Comparison of ENCODE assay signal across 1 cellular context in the genomic region with DNA sequence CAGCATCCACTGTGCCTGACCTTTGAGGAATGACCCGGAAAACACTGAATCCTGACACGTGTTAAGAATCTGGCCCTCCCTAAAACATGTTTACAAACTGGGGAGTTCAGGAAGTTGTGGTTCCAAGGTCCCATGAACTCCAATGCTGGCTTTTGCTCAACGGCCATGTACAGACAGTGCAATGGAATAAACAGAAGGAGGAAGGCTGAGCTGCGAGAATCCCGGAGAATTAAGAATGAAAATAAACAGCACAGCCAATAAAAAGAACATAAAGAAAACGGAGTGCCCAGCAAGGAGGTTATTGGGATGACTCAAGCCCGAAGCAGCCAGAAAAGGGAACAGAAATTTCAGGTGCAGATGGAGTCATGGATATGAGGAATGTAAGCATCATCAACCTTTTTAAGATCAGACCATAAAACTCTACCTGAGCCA.
TF ChIP-seq lines count a peak whose summit lies in the region.

No MANE protein-coding gene starts in this region.

TF ChIP-seq in HEK293, 187 proteins besides CTCF, POLR2A, EP300 and RAD21 (continued from another document):
- TF ChIP-seq, protein P1, sequence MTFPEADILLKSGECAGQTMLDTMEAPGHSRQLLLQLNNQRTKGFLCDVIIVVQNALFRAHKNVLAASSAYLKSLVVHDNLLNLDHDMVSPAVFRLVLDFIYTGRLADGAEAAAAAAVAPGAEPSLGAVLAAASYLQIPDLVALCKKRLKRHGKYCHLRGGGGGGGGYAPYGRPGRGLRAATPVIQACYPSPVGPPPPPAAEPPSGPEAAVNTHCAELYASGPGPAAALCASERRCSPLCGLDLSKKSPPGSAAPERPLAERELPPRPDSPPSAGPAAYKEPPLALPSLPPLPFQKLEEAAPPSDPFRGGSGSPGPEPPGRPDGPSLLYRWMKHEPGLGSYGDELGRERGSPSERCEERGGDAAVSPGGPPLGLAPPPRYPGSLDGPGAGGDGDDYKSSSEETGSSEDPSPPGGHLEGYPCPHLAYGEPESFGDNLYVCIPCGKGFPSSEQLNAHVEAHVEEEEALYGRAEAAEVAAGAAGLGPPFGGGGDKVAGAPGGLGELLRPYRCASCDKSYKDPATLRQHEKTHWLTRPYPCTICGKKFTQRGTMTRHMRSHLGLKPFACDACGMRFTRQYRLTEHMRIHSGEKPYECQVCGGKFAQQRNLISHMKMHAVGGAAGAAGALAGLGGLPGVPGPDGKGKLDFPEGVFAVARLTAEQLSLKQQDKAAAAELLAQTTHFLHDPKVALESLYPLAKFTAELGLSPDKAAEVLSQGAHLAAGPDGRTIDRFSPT (tag by site-specific recombination; IDR thresholded peaks at IDR 0.05), result no peak
- peak; percentile 17; the same call in 1 of the 2 replicates for TF ChIP-seq GLIS1 (tag by site-specific recombination; IDR thresholded peaks at IDR 0.05)
- no peak for TF ChIP-seq ZNF416 (tag by site-specific recombination; IDR thresholded peaks at IDR 0.05)
- no peak for TF ChIP-seq ZNF701 (tag by site-specific recombination; IDR thresholded peaks at IDR 0.05)
- TF ChIP-seq ZNF324 (tag by site-specific recombination; IDR thresholded peaks at IDR 0.05), result no peak
- TF ChIP-seq, protein P2, sequence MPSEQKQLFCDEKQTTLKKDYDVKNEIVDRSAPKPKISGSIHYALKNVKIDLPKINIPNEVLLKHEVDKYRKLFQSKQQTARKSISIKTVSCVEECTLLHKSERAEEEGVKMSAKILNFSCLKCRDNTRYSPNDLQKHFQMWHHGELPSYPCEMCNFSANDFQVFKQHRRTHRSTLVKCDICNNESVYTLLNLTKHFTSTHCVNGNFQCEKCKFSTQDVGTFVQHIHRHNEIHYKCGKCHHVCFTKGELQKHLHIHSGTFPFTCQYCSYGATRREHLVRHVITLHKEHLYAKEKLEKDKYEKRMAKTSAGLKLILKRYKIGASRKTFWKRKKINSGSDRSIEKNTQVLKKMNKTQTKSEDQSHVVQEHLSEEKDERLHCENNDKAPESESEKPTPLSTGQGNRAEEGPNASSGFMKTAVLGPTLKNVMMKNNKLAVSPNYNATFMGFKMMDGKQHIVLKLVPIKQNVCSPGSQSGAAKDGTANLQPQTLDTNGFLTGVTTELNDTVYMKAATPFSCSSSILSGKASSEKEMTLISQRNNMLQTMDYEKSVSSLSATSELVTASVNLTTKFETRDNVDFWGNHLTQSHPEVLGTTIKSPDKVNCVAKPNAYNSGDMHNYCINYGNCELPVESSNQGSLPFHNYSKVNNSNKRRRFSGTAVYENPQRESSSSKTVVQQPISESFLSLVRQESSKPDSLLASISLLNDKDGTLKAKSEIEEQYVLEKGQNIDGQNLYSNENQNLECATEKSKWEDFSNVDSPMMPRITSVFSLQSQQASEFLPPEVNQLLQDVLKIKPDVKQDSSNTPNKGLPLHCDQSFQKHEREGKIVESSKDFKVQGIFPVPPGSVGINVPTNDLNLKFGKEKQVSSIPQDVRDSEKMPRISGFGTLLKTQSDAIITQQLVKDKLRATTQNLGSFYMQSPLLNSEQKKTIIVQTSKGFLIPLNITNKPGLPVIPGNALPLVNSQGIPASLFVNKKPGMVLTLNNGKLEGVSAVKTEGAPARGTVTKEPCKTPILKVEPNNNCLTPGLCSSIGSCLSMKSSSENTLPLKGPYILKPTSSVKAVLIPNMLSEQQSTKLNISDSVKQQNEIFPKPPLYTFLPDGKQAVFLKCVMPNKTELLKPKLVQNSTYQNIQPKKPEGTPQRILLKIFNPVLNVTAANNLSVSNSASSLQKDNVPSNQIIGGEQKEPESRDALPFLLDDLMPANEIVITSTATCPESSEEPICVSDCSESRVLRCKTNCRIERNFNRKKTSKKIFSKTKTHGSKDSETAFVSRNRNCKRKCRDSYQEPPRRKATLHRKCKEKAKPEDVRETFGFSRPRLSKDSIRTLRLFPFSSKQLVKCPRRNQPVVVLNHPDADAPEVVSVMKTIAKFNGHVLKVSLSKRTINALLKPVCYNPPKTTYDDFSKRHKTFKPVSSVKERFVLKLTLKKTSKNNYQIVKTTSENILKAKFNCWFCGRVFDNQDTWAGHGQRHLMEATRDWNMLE (tag by site-specific recombination; conservative IDR thresholded peaks at IDR 0.05; ENCODE audit: low read depth), result 0 out of 2 replicates have a peak, but pooled peaks have one; percentile 13
